Comparison of ENCODE assay signal across 13 cellular contexts in the genomic region with DNA sequence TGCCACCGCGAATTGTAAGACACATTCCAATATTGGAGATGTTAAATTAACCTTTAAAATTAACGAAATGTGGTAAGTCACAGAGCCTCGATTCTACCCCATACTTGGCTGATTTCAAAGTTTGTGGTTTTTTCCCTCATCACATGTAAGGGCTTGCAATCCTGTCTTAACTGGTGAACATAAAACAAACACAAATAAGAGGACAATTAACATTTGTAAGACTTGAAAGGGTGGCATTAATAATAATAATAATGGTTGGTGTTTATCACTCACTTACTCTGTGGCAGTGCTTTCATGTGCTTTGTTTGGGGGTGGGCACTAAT. TPM values are rescaled to one million over a fixed set of nuclear protein-coding genes. Genes with fewer than 3 reads are reported as not detected.
A peak's percentile ranks its signal among the peaks of the same experiment; 100 is the strongest.
DNase-seq lines count a peak whose midpoint lies in the region; ATAC-seq and TF ChIP-seq lines count a peak whose summit lies in the region.
"Had no signal": no experiment of that assay in that cellular context is flagged by ENCODE, and none has a peak within 500 bp of the region (broad histone marks: within the 10 kb centered on the region; RNA-seq: fewer than 3 reads in every experiment).

No MANE protein-coding gene starts in this region.

- H3K79me2 ChIP-seq in GM23248 (ENCODE audit: insufficient read depth) = peaks cover 92% of the 10 kb centered on the region

- H3K9me2 ChIP-seq in GM23248 (ENCODE audit: insufficient read depth) = no peaks in the 10 kb centered on the region

- H3K9ac ChIP-seq in GM23248 = peak overlapping the region; percentile 83

- intact Hi-C loops in adrenal gland (cut with DNase I) (loop anchor here in 1 of 2 donors (10.0 kb wide), 1 partner anchor 74 kb away; no protein-coding TSS in a partner anchor), ovary (cut with DNase I) (no loop called here)

- no peak for TF ChIP-seq CTCF in adrenal gland (IDR thresholded peaks at IDR 0.05)
- TF ChIP-seq CTCF in foreskin keratinocyte (conservative IDR thresholded peaks at IDR 0.05) = no peak
- no peak for TF ChIP-seq CTCF in ovary (IDR thresholded peaks at IDR 0.05)

- H3K4me2 ChIP-seq in GM23248 (ENCODE audit: unreplicated experiment) = peak overlapping the region; percentile 77

- H3K4me3 ChIP-seq in GM23248 (peak overlapping the region; percentile 65), adrenal gland (no peak overlapping the region), skin epidermis (no peak overlapping the region), ovary (no peak overlapping the region)

- peaks cover 69% of the 10 kb centered on the region for H3F3A ChIP-seq in GM23248 (ENCODE audit: insufficient read depth)

- H3K27ac ChIP-seq in GM23248 (peak overlapping the region; percentile 99), adrenal gland (peak overlapping the region in 4 of 5 donors; percentile 42 to 89 (median 64)), foreskin keratinocyte (peak overlapping the region; percentile 94), skin epidermis (peak overlapping the region in 14 of 21 experiments; percentile 61 to 87 (median 79)), ovary (peak overlapping the region in 1 of 2 donors; percentile 84)

- no peak for TF ChIP-seq EP300 in ovary (IDR thresholded peaks at IDR 0.05)

- no peaks in the 10 kb centered on the region for H4K20me1 ChIP-seq in GM23248 (ENCODE audit: insufficient read depth)

- H2AFZ ChIP-seq in GM23248 = no peak overlapping the region

- peak; percentile 30 for DNase-seq in GM23248
- DNase-seq in adrenal gland = no peak
- DNase-seq in foreskin keratinocyte = peak in 1 of 2 donors; percentile 57
- no peak for DNase-seq in ovary
- no peak for DNase-seq in NK-92 treated with Interleukin-12 subunit alpha and Interleukin-12 subunit beta, amount 100 ng/mL, for 24 hours (lab: John Stamatoyannopoulos, UW)
- no peak for DNase-seq in HT-29 (ENCODE audit: low spot score)
- DNase-seq in iPS-NIHi7 (ENCODE audit: extremely low spot score) = no peak
- DNase-seq: DND-41, NCI-H1092, trophoblast cell had no signal

- in situ Hi-C loops in GM23248 (cut with MboI) = no loop called here

- no peaks in the 10 kb centered on the region for H3K9me3 ChIP-seq in GM23248 (ENCODE audit: low read depth)
- H3K9me3 ChIP-seq in adrenal gland (replicated peaks in 1 of 3) = no peaks in the 10 kb centered on the region
- no peaks in the 10 kb centered on the region for H3K9me3 ChIP-seq in ovary
- H3K9me3 ChIP-seq: pancreas had no signal

- H3K36me3 ChIP-seq in GM23248 (ENCODE audit: low read depth) (no peaks in the 10 kb centered on the region), adrenal gland (replicated peaks in 1 of 2) (no peaks in the 10 kb centered on the region), ovary (no peaks in the 10 kb centered on the region)
- H3K36me3 ChIP-seq: pancreas had no signal

- 72 to 83% methylated on average over 4 of the region's 4 CpGs for WGBS in GM23248 (ENCODE audit: low coverage in 1 of 2, low lambda C conversion rate in 2 of 2, missing lambda C conversion rate in 2 of 2), 2 experiments
- 68 to 83% (median 76%) methylated on average over 4 of the region's 4 CpGs for WGBS in adrenal gland, 4 donors
- WGBS in ovary, 3 donors = 34 to 62% (median 40%) methylated on average over 4 of the region's 4 CpGs

- TF ChIP-seq POLR2A in adrenal gland (IDR thresholded peaks at IDR 0.05) = no peak
- TF ChIP-seq POLR2A in ovary (IDR thresholded peaks at IDR 0.05) = no peak

- no peak for ATAC-seq in foreskin keratinocyte
- ATAC-seq: activated naive CD4-positive, alpha-beta T cell treated with anti-CD3 and anti-CD28 coated beads, Interleukin-2, amount 50 U/mL, for 72 hours had no signal

- H3K4me1 ChIP-seq in GM23248 (ENCODE audit: insufficient read depth) (peaks cover 76% of the 10 kb centered on the region), adrenal gland (replicated peaks in 1 of 2) (peaks cover 53 to 73% of the 10 kb centered on the region in 2 donors), foreskin keratinocyte (peaks cover 59% of the 10 kb centered on the region), ovary (ENCODE audit: insufficient read depth) (peaks cover 46% of the 10 kb centered on the region)

- H3K27me3 ChIP-seq in GM23248 (replicated peaks; ENCODE audit: insufficient read depth) (no peaks in the 10 kb centered on the region), adrenal gland (no peaks in the 10 kb centered on the region), foreskin keratinocyte (no peaks in the 10 kb centered on the region), ovary (no peaks in the 10 kb centered on the region)
- H3K27me3 ChIP-seq: pancreas had no signal

RNA-seq across cellular contexts. Expression of a gene that starts 26.6 kb away (rescaled TPM):
- 99.7 and 101 TPM in 2 replicates for total RNA-seq in GM23248 (2014; rRNA removed; shearing (Covaris generic))
- polyA plus RNA-seq in GM23248 (2016; fragmentation: Nextera tagmentation; extraction: Ambion mirVana) (80.2 and 86.0 TPM in 2 replicates), adrenal gland (10 to 100 TPM in 2 of 3 donors, 1 to 10 TPM in 1; 9.6 to 27.7 (median 24.4) TPM), foreskin keratinocyte (12.6 and 14.2 TPM in 2 replicates), ovary (10 to 100 TPM; 61.3 to 93.9 TPM)
- total RNA-seq in adrenal gland (100 to 1,000 TPM in 4 of 8 donors, 10 to 100 TPM in 4; 53.3 to 123 (median 100) TPM), foreskin keratinocyte (92.1 and 105 TPM in 2 replicates), ovary (100 to 1,000 TPM; 105 to 216 (median 162) TPM)
- total RNA-seq in HT-29 (2014; rRNA removed; shearing (Covaris generic)) = 17.6 and 18.4 TPM in 2 replicates
